ENCODE assay signal across 8 cellular contexts in the genomic region with DNA sequence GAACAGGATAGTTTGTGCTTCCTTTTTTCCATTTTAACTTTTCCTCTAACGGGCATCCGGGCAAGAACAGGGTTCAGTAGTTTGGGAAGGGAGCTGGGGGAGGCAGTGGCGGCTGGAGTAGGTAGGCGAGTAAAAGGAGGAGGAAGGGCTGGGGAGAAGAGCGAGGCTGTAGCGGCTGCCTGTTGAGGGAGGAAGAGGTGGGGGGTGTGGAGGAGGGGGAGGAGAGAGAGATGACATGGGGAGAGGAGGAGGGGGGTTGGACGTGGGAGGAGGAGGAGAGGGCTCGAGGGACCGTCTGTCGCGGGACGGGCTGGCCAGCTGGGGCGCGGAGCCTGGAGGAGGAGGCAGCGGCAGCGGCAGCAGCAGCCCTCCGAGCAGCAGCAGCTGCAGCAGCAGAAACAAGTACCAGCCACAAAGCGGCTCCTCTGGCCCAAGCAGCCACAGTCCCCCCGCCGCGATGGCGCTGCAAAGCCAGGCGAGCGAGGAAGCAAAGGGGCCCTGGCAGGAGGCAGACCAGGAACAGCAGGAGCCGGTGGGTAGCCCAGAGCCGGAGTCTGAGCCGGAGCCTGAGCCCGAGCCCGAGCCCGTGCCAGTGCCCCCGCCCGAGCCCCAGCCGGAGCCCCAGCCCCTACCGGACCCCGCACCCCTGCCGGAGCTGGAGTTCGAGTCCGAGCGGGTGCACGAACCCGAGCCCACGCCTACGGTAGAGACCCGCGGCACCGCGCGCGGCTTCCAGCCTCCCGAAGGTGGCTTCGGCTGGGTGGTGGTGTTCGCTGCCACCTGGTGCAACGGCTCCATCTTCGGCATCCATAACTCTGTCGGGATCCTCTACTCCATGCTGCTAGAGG. TPM values are rescaled to one million over a fixed set of nuclear protein-coding genes. Genes with fewer than 3 reads are reported as not detected.
DNase-seq lines count a peak whose midpoint lies in the region; ATAC-seq, FAIRE-seq and TF ChIP-seq lines count a peak whose summit lies in the region.

SLC16A2 (plus strand) TSS at position 313 of the 848 bp plus-strand sequence; CDS start at position 458, 145 bp downstream.

- no peaks in the 10 kb centered on the region for H3K36me3 ChIP-seq in HUES48 (ENCODE audit: control insufficient read depth, insufficient read depth, low read length)
- no peaks in the 10 kb centered on the region for H3K36me3 ChIP-seq in bronchial epithelial cell (ENCODE audit: control insufficient read depth, insufficient read depth, low read length)
- no peaks in the 10 kb centered on the region for H3K36me3 ChIP-seq in iPS-20b (ENCODE audit: insufficient read depth, low read depth, low read length)

- peaks cover 2% of the 10 kb centered on the region for H3K4me1 Mint-ChIP-seq in T-helper 2 cell treated with Interferon-gamma antibody and Interleukin-4, amounts not matched to agents 5 μg/mL and 100 μg/mL, for 36 hours (ENCODE audit: low read depth)

- H3K4me1 ChIP-seq in HUES48 (ENCODE audit: control insufficient read depth, insufficient read depth, low read length): peaks cover 13% of the 10 kb centered on the region
- H3K4me1 ChIP-seq in iPS-20b (ENCODE audit: insufficient read depth, low read length): no peaks in the 10 kb centered on the region; the same call in 1 of the 2 replicates

- H3K27me3 ChIP-seq in HUES48 (ENCODE audit: control insufficient read depth, insufficient read depth, low read length) (peaks cover 18% of the 10 kb centered on the region), bronchial epithelial cell (ENCODE audit: control insufficient read depth, insufficient read depth, low read length) (no peaks in the 10 kb centered on the region), iPS-20b (ENCODE audit: insufficient read depth, low read length) (peaks cover 23% of the 10 kb centered on the region)

- intact Hi-C loops in sciatic nerve (cut with DNase I): no loop called here

- peak within 1 kb of the TSS; percentile 80 for H3K4me3 Mint-ChIP-seq in T-helper 2 cell treated with Interferon-gamma antibody and Interleukin-4, amounts not matched to agents 5 μg/mL and 100 μg/mL, for 36 hours

- H3K36me3 Mint-ChIP-seq in T-helper 2 cell treated with Interferon-gamma antibody and Interleukin-4, amounts not matched to agents 5 μg/mL and 100 μg/mL, for 36 hours (ENCODE audit: low read depth): no peaks in the 10 kb centered on the region

- no peak within 1 kb of the TSS for H3K27ac Mint-ChIP-seq in T-helper 2 cell treated with Interferon-gamma antibody and Interleukin-4, amounts not matched to agents 5 μg/mL and 100 μg/mL, for 36 hours

- DNase-seq in DMS 273 (lab: John Stamatoyannopoulos, UW; ENCODE audit: unreplicated experiment): peak; percentile 94
- DNase-seq in T-helper 2 cell treated with Interferon-gamma antibody and Interleukin-4, amounts not matched to agents 5 μg/mL and 100 μg/mL, for 36 hours (ENCODE audit: low spot score): peak; percentile 4
- DNase-seq in bronchial epithelial cell (ENCODE audit: low read depth): peak; percentile 50
- DNase-seq in sciatic nerve (ENCODE audit: low spot score): peak; percentile 76

- no peak for FAIRE-seq in bronchial epithelial cell (lab: Jason Lieb, UNC)

- ATAC-seq in sciatic nerve: peak; percentile 83
- ATAC-seq in HG03571 (IDR thresholded peaks at IDR 0.05; ENCODE audit: unreplicated experiment): no peak
- no peak for ATAC-seq in GM18520 (IDR thresholded peaks at IDR 0.05; ENCODE audit: unreplicated experiment)

- no peaks in the 10 kb centered on the region for H3K9me3 Mint-ChIP-seq in T-helper 2 cell treated with Interferon-gamma antibody and Interleukin-4, amounts not matched to agents 5 μg/mL and 100 μg/mL, for 36 hours

- H3K4me3 ChIP-seq in HUES48 (ENCODE audit: low read depth, low read length): peak within 1 kb of the TSS; percentile 70
- peak within 1 kb of the TSS; percentile 51 for H3K4me3 ChIP-seq in bronchial epithelial cell (ENCODE audit: low read depth, low read length)
- H3K4me3 ChIP-seq in iPS-20b (ENCODE audit: low read length): peak within 1 kb of the TSS; percentile 65

- H3K27ac ChIP-seq in HUES48 (ENCODE audit: low read depth, low read length) (peak within 1 kb of the TSS; percentile 73), iPS-20b (ENCODE audit: low read length) (no peak within 1 kb of the TSS)

- H3K9me3 ChIP-seq in HUES48 (ENCODE audit: control insufficient read depth, insufficient read depth, low read length) (peaks cover 10% of the 10 kb centered on the region; the same call in 1 of the 2 replicates), iPS-20b (ENCODE audit: insufficient read depth, low read depth, low read length) (no peaks in the 10 kb centered on the region)

- no peak for TF ChIP-seq CTCF in bronchial epithelial cell (IDR thresholded peaks at IDR 0.05; ENCODE audit: insufficient read depth, low read length, severe bottlenecking)

- H3K9ac ChIP-seq in HUES48 (ENCODE audit: low read depth, low read length) (no peak within 1 kb of the TSS), iPS-20b (ENCODE audit: low read depth, low read length) (peak within 1 kb of the TSS; percentile 78; the same call in 1 of the 2 replicates)

- H3K27me3 Mint-ChIP-seq in T-helper 2 cell treated with Interferon-gamma antibody and Interleukin-4, amounts not matched to agents 5 μg/mL and 100 μg/mL, for 36 hours (ENCODE audit: low read depth): peaks cover 27% of the 10 kb centered on the region

RNA-seq across cellular contexts. Expression of gene SLC16A2, which starts in this region (rescaled TPM):
- total RNA-seq in bronchial epithelial cell: 1.3 TPM in 2 replicates
- total RNA-seq in sciatic nerve: 18.2 TPM

Comparison
In these comparisons a context has a peak if more than half of its experiments do, and no peak if none do; other contexts are left out.
1. DNase-seq: peak in every context shown above with its lines; median percentile 94 in DMS 273; 76 in sciatic nerve; 50 in bronchial epithelial cell; 4 in T-helper 2 cell treated with Interferon-gamma antibody and Interleukin-4, amounts not matched to agents 5 μg/mL and 100 μg/mL, for 36 hours.